32 cellular contexts compared by ENCODE assay signal in the genomic region with DNA sequence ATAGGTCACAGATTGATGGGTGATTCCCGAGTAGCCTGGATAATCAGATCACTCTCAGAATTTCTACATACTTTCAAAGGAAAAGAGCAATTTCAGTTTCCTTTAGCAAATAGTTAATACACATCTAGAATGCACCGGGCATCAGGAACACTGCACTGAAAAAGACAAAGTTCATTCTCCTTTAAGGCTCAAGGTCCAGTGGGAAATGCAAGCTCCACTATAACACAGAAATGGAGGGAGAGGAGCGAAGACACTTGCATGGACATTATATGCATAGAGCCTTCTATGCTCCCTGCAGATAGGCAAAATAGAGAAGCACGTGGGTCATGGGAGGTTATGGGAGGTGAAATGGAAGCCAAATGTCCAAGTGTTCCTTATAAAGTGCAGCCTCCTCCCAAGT. TPM values are rescaled to one million over a fixed set of nuclear protein-coding genes. Genes with fewer than 3 reads are reported as not detected.
"Had no signal": no experiment of that assay in that cellular context is flagged by ENCODE, and none has a peak within 500 bp of the region (broad histone marks: within the 10 kb centered on the region; RNA-seq: fewer than 3 reads in every experiment).

No MANE protein-coding gene starts in this region.

- H3K4me3 ChIP-seq: ascending aorta, cardiac muscle cell had no signal

- H3K4me1 Mint-ChIP-seq: activated B cell treated with CpG ODN at 0.5 μM for 24 hours; activated CD4-positive, alpha-beta T cell treated with anti-CD3 and anti-CD28 coated beads, Interleukin-2, amount 10 ng/mL, durations not matched to agents 24 days and 14 days; activated naive CD4-positive, alpha-beta T cell treated with anti-CD3 and anti-CD28 coated beads, Interleukin-2, amount 10 ng/mL, durations not matched to agents 7 days and 5 days; activated naive CD4-positive, alpha-beta T cell treated with anti-CD3 and anti-CD28 coated beads, Interleukin-2, amount 50 U/mL, for 24 hours; activated naive CD8-positive, alpha-beta T cell treated with anti-CD3 and anti-CD28 coated beads, Interleukin-2, amount 50 U/mL, for 24 hours had no signal

- H3K4me3 Mint-ChIP-seq: activated B cell treated with CpG ODN at 0.5 μM for 24 hours; activated CD4-positive, alpha-beta memory T cell treated with anti-CD3 and anti-CD28 coated beads for 36 hours; activated CD4-positive, alpha-beta T cell treated with anti-CD3 and anti-CD28 coated beads, Interleukin-2, amount 10 ng/mL, durations not matched to agents 24 days and 14 days; activated CD8-positive, alpha-beta T cell treated with anti-CD3 and anti-CD28 coated beads for 36 hours; activated naive CD4-positive, alpha-beta T cell treated with anti-CD3 and anti-CD28 coated beads, Interleukin-2, amount 10 ng/mL, durations not matched to agents 7 days and 5 days; activated naive CD4-positive, alpha-beta T cell treated with anti-CD3 and anti-CD28 coated beads, Interleukin-2, amount 50 U/mL, for 24 hours; activated naive CD8-positive, alpha-beta T cell; activated naive CD8-positive, alpha-beta T cell treated with anti-CD3 and anti-CD28 coated beads, Interleukin-2, amount 10 ng/mL, durations not matched to agents 7 days and 5 days; activated naive CD8-positive, alpha-beta T cell treated with anti-CD3 and anti-CD28 coated beads, Interleukin-2, amount 50 U/mL, for 24 hours; activated T-cell treated with anti-CD3 and anti-CD28 coated beads, Interleukin-2, amount 50 U/mL, for 24 hours; brain; T-helper 1 cell treated with Interleukin-12 subunit alpha and Interleukin-12 subunit beta and Interleukin-4 antibody, amounts not matched to agents 30 μg/mL and 1 μg/mL, for 36 hours; T-helper 2 cell treated with Interferon-gamma antibody and Interleukin-4, amounts not matched to agents 5 μg/mL and 100 μg/mL, for 36 hours had no signal

- DNase-seq: activated B cell treated with CpG ODN at 0.5 μM for 24 hours; activated CD4-positive, alpha-beta memory T cell treated with anti-CD3 and anti-CD28 coated beads for 36 hours; activated CD4-positive, alpha-beta T cell treated with anti-CD3 and anti-CD28 coated beads for 4 hours; activated CD4-positive, alpha-beta T cell treated with anti-CD3 and anti-CD28 coated beads, Interleukin-2, amount 10 ng/mL, durations not matched to agents 24 days and 14 days; activated CD4-positive, alpha-beta T cell treated with anti-CD3 and anti-CD28 coated beads, Interleukin-2, amount 50 U/mL, for 1 hour; activated CD4-positive, alpha-beta T cell treated with anti-CD3 and anti-CD28 coated beads, Interleukin-2, amount 50 U/mL, for 4 hours; activated CD4-positive, CD25-positive, alpha-beta regulatory T cell treated with anti-CD3 and anti-CD28 coated beads, Interleukin-2, amount 50 U/mL, for 72 hours; activated CD8-positive, alpha-beta memory T cell treated with anti-CD3 and anti-CD28 coated beads, Interleukin-2, amount 50 U/mL, for 48 hours; activated CD8-positive, alpha-beta T cell treated with anti-CD3 and anti-CD28 coated beads for 36 hours; activated effector memory CD4-positive, alpha-beta T cell treated with Interleukin-2 at 50 U/mL for 16 hours; activated gamma-delta T cell; activated naive CD4-positive, alpha-beta T cell treated with anti-CD3 and anti-CD28 coated beads, Interleukin-2, amount 10 ng/mL, durations not matched to agents 7 days and 5 days; activated naive CD4-positive, alpha-beta T cell treated with Interleukin-2 at 50 U/mL for 16 hours; activated naive CD8-positive, alpha-beta T cell treated with anti-CD3 and anti-CD28 coated beads, Interleukin-2, amount 10 ng/mL, durations not matched to agents 7 days and 5 days; activated naive CD8-positive, alpha-beta T cell treated with anti-CD3 and anti-CD28 coated beads, Interleukin-2, amount 50 U/mL, for 24 hours; activated T-cell treated with anti-CD3 and anti-CD28 coated beads, Interleukin-2, amount 50 U/mL, for 24 hours; activated T-cell treated with anti-CD3 and anti-CD28 coated beads, Interleukin-2, amount 50 U/mL, for 48 hours; amygdala; anterior cingulate cortex; caudate nucleus; SW 1271; T-helper 1 cell; T-helper 9 cell had no signal

- H3K36me3 Mint-ChIP-seq: activated CD4-positive, alpha-beta memory T cell treated with anti-CD3 and anti-CD28 coated beads for 36 hours; activated naive CD4-positive, alpha-beta T cell treated with anti-CD3 and anti-CD28 coated beads, Interleukin-2, amount 10 ng/mL, durations not matched to agents 7 days and 5 days; activated naive CD4-positive, alpha-beta T cell treated with anti-CD3 and anti-CD28 coated beads, Interleukin-2, amount 50 U/mL, for 24 hours; activated naive CD8-positive, alpha-beta T cell; activated naive CD8-positive, alpha-beta T cell treated with anti-CD3 and anti-CD28 coated beads, Interleukin-2, amount 10 ng/mL, durations not matched to agents 7 days and 5 days; brain had no signal

- H3K9me3 ChIP-seq: ascending aorta had no signal

- H3K9me3 Mint-ChIP-seq: activated B cell treated with CpG ODN at 0.5 μM for 24 hours; activated CD4-positive, alpha-beta memory T cell treated with anti-CD3 and anti-CD28 coated beads for 36 hours; activated CD4-positive, alpha-beta T cell treated with anti-CD3 and anti-CD28 coated beads, Interleukin-2, amount 10 ng/mL, durations not matched to agents 24 days and 14 days; activated CD8-positive, alpha-beta T cell treated with anti-CD3 and anti-CD28 coated beads for 36 hours; activated naive CD4-positive, alpha-beta T cell treated with anti-CD3 and anti-CD28 coated beads, Interleukin-2, amount 10 ng/mL, durations not matched to agents 7 days and 5 days; activated naive CD4-positive, alpha-beta T cell treated with anti-CD3 and anti-CD28 coated beads, Interleukin-2, amount 50 U/mL, for 24 hours; activated naive CD8-positive, alpha-beta T cell treated with anti-CD3 and anti-CD28 coated beads, Interleukin-2, amount 10 ng/mL, durations not matched to agents 7 days and 5 days; activated naive CD8-positive, alpha-beta T cell treated with anti-CD3 and anti-CD28 coated beads, Interleukin-2, amount 50 U/mL, for 24 hours; activated T-cell treated with anti-CD3 and anti-CD28 coated beads, Interleukin-2, amount 50 U/mL, for 24 hours; activated T-helper 2 cell treated with anti-CD3 and anti-CD28 coated beads, Interferon-gamma antibody, Interleukin-2, Interleukin-4, amounts not matched to agents 10 μg/mL and 5 μg/mL and 100 μg/mL, durations not matched to agents 14 hours and 24 hours and 36 hours; brain; T-helper 1 cell treated with Interleukin-12 subunit alpha and Interleukin-12 subunit beta and Interleukin-4 antibody, amounts not matched to agents 30 μg/mL and 1 μg/mL, for 36 hours; T-helper 2 cell treated with Interferon-gamma antibody and Interleukin-4, amounts not matched to agents 5 μg/mL and 100 μg/mL, for 36 hours had no signal

- H3K27ac Mint-ChIP-seq: activated B cell treated with CpG ODN at 0.5 μM for 24 hours; activated CD4-positive, alpha-beta memory T cell treated with anti-CD3 and anti-CD28 coated beads for 36 hours; activated CD4-positive, alpha-beta T cell treated with anti-CD3 and anti-CD28 coated beads, Interleukin-2, amount 10 ng/mL, durations not matched to agents 24 days and 14 days; activated CD8-positive, alpha-beta T cell treated with anti-CD3 and anti-CD28 coated beads for 36 hours; activated naive CD4-positive, alpha-beta T cell treated with anti-CD3 and anti-CD28 coated beads, Interleukin-2, amount 10 ng/mL, durations not matched to agents 7 days and 5 days; activated naive CD4-positive, alpha-beta T cell treated with anti-CD3 and anti-CD28 coated beads, Interleukin-2, amount 50 U/mL, for 24 hours; activated naive CD8-positive, alpha-beta T cell; activated naive CD8-positive, alpha-beta T cell treated with anti-CD3 and anti-CD28 coated beads, Interleukin-2, amount 10 ng/mL, durations not matched to agents 7 days and 5 days; activated naive CD8-positive, alpha-beta T cell treated with anti-CD3 and anti-CD28 coated beads, Interleukin-2, amount 50 U/mL, for 24 hours; activated T-cell treated with anti-CD3 and anti-CD28 coated beads, Interleukin-2, amount 50 U/mL, for 24 hours; activated T-helper 2 cell treated with anti-CD3 and anti-CD28 coated beads, Interferon-gamma antibody, Interleukin-2, Interleukin-4, amounts not matched to agents 10 μg/mL and 5 μg/mL and 100 μg/mL, durations not matched to agents 14 hours and 24 hours and 36 hours; brain; T-helper 1 cell treated with Interleukin-12 subunit alpha and Interleukin-12 subunit beta and Interleukin-4 antibody, amounts not matched to agents 30 μg/mL and 1 μg/mL, for 36 hours; T-helper 2 cell treated with Interferon-gamma antibody and Interleukin-4, amounts not matched to agents 5 μg/mL and 100 μg/mL, for 36 hours had no signal

- H3K27me3 Mint-ChIP-seq: activated CD8-positive, alpha-beta T cell treated with anti-CD3 and anti-CD28 coated beads for 36 hours; activated naive CD4-positive, alpha-beta T cell treated with anti-CD3 and anti-CD28 coated beads, Interleukin-2, amount 50 U/mL, for 24 hours; activated T-cell treated with anti-CD3 and anti-CD28 coated beads, Interleukin-2, amount 50 U/mL, for 24 hours had no signal

- H3K36me3 ChIP-seq: ascending aorta, cardiac muscle cell had no signal

- ATAC-seq: activated CD8-positive, alpha-beta T cell treated with anti-CD3 and anti-CD28 coated beads for 36 hours; activated naive CD8-positive, alpha-beta T cell treated with anti-CD3 and anti-CD28 coated beads, Interleukin-2, amount 50 U/mL, for 24 hours had no signal

- H3K27me3 ChIP-seq: ascending aorta had no signal

- H3K4me1 ChIP-seq: ascending aorta had no signal

- H3K27ac ChIP-seq: ascending aorta, cardiac muscle cell, VCaP had no signal

RNA-seq across cellular contexts. Expression of gene SLC9A4, which starts 49.1 kb away (rescaled TPM):
- total RNA-seq: ascending aorta, cardiac muscle cell had no signal
